8 cellular contexts compared by ENCODE assay signal in the genomic region with DNA sequence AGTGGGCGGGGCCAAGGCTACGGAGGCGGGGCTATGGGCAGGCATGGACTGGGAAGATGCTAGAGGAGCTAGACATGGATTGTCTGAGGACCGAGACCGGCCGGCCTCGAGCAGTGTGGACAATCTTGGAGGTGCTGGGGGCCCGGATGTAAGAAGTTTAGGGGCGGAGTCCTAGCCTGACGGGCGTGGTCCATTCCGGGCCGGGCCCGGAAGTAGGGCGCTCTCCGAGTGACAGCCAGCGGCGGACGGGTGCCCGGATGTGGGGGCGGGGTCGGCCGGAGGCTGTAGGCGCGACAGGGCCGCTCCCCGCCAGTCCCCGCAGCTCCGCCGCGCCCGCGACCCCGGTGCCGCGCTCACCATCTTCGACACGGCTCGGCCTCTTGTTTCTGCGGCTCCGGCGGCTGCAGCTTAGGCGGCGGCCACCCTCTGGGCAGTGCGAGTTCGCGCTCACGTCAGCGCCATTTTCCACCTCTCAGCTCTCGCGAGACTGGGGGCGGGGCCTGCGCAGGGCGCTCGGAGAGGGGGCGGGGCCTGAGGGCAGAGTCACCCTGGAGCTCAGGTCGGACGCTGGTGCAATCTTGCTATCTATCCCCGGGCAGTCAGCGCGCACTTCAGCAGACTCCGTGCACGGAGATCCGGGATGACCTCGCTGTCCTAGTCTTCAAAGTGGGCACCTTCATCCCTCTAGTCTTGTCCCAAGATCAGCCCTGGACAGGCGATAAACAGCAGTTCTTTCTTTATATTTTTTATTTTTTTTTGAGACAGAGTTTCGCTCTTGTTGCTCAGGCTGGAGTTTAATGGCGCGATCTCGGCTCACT. TPM values are rescaled to one million over a fixed set of nuclear protein-coding genes. Genes with fewer than 3 reads are reported as not detected.
A peak's percentile ranks its signal among the peaks of the same experiment; 100 is the strongest.
DNase-seq lines count a peak whose midpoint lies in the region; ATAC-seq and TF ChIP-seq lines count a peak whose summit lies in the region.

ZNF414 (minus strand) TSS at position 481 of the 818 bp plus-strand sequence; CDS start at position 360, 121 bp downstream.

- intact Hi-C loops in CD14-positive monocyte (cut with micrococcal nuclease): loop anchor here in 1 of 2 donors (10.0 kb wide), 1 partner anchor 99 kb away; the partner anchor contains the start of gene MARCHF2

- peaks cover 59% of the 10 kb centered on the region for H3K4me1 Mint-ChIP-seq in CD14-positive monocyte

- H3K9me3 Mint-ChIP-seq in CD14-positive monocyte: no peaks in the 10 kb centered on the region

- peak within 1 kb of the TSS; percentile 95 to 99 (median 98) for H3K27ac Mint-ChIP-seq in CD14-positive monocyte

- ATAC-seq in GM19395 (IDR thresholded peaks at IDR 0.05; ENCODE audit: unreplicated experiment) (peak; percentile 87), HG03558 (IDR thresholded peaks at IDR 0.05; ENCODE audit: extremely low read depth, unreplicated experiment) (peak; percentile 74)

- H3K4me3 Mint-ChIP-seq in CD14-positive monocyte: peak within 1 kb of the TSS; percentile 80 to 92

- peak; percentile 96 for DNase-seq in CD14-positive monocyte (ENCODE audit: low spot score)
- DNase-seq in NCI-H748 treated with DMSO at 0.1 percent for 48 hours (lab: John Stamatoyannopoulos, UW): peak; percentile 66
- DNase-seq in activated CD4-positive, alpha-beta T cell treated with anti-CD3 and anti-CD28 coated beads, Interleukin-2, amount 50 U/mL, for 1 hour: peak; percentile 98
- peak; percentile 67 for DNase-seq in cortex of kidney (lab: John Stamatoyannopoulos, UW)
- peak; percentile 98 for DNase-seq in left kidney (ENCODE audit: low read depth, low spot score)
- DNase-seq in stimulated activated CD4-positive, alpha-beta T cell treated with anti-CD3 and anti-CD28 coated beads, Interleukin-1b, Interleukin-23, amount 100 ng/mL, for 48 hours: peak; percentile 96

- peaks cover 0 to 4% (median 0%) of the 10 kb centered on the region in 3 donors for H3K27me3 Mint-ChIP-seq in CD14-positive monocyte (ENCODE audit: low read depth in 3 of 3)

- H3K36me3 Mint-ChIP-seq in CD14-positive monocyte: peaks cover 0 to 26% of the 10 kb centered on the region in 2 donors

- no peak for TF ChIP-seq CTCF in CD14-positive monocyte (IDR thresholded peaks at IDR 0.05)

RNA-seq across cellular contexts. Expression of gene ZNF414, which starts in this region (rescaled TPM):
- polyA plus RNA-seq in CD14-positive monocyte: 1 to 10 TPM; 4.1 to 4.7 TPM

Comparison
In these comparisons a context has a peak if more than half of its experiments do, and no peak if none do; other contexts are left out.
1. Peak in every context shown above with its lines: DNase-seq and ATAC-seq.